ENCODE assay signal across 8 cellular contexts in the genomic region with DNA sequence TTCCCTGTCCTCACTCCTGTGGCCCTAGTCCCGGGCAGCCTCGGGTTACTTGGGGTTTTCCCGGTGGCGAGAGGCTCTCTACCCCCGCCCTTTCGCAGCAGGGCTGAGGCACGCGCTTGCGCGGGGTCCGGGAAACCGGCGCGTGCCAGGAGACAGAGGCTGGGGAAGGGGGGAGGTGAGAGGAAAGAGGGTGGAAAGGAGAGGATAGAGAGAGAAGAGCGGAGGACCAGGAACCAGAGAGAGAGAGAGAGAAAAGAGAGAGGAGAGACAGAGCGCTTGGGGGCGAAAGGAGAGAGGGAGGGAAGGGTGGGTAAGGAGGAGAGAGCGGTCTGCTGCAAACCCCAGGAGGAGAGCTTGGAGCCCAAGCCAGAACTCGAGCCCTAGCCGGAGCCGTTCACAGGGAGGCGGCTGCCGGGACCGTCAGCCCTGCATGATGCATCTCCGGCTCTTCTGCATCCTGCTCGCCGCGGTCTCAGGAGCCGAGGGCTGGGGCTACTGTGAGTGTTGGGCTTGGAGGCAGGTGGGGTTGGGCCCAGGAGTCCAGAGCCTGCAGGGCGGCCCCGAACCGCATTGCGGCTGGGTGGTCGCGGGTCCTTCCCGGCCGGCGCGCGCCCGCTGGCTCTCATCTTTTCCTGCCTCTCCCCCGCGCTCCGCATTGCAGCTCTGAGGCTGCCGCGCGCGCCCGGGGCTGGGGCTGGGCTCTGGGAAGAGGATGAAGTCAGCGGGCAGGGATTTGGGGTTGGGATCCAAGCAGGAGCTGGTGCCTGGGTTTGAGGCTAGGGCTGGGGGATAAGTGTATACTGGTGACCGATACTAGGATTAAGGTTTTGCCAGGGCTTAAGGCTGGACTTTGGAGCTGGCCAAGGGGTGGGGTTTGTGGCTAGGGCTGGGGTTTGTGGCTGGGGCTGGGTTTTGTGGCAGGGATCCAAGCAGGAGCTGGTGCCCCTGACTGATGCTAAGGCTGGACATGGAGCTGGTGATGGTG. TPM values are rescaled to one million over a fixed set of nuclear protein-coding genes. Genes with fewer than 3 reads are reported as not detected.
DNase-seq lines count a peak whose midpoint lies in the region; ATAC-seq lines count a peak whose summit lies in the region.

Gene CNTNAP1 (plus strand): TSS at position 132 of the 985 bp plus-strand sequence. CDS start 299 bp downstream, at position 431.

- H3K9me3 ChIP-seq in stomach smooth muscle (ENCODE audit: control insufficient read depth in 2 of 2, low read length in 2 of 2), result no peaks in the 10 kb centered on the region

- peaks cover 7 to 12% of the 10 kb centered on the region in 2 donors for H3K36me3 ChIP-seq in stomach smooth muscle (ENCODE audit: control insufficient read depth in 2 of 2, insufficient read depth in 2 of 2, low read length in 2 of 2)

- ATAC-seq in GM19023 (IDR thresholded peaks at IDR 0.05; ENCODE audit: unreplicated experiment) (no peak), GM19351 (IDR thresholded peaks at IDR 0.05; ENCODE audit: unreplicated experiment) (no peak)

- H3K9ac ChIP-seq in stomach smooth muscle (ENCODE audit: low read length in 2 of 2), result peak within 1 kb of the TSS; percentile 50 to 62

- H3K27ac ChIP-seq in stomach smooth muscle (ENCODE audit: low read length), result peak within 1 kb of the TSS; percentile 79

- peaks cover 53% of the 10 kb centered on the region for H3K4me1 ChIP-seq in stomach smooth muscle (ENCODE audit: control insufficient read depth, insufficient read depth, low read length)

- H3K27me3 ChIP-seq in stomach smooth muscle (ENCODE audit: control insufficient read depth in 1 of 2, insufficient read depth in 2 of 2, low read length in 2 of 2), result no peaks in the 10 kb centered on the region

- DNase-seq in DMS114 treated with DMSO at 0.1 percent for 48 hours (lab: John Stamatoyannopoulos, UW; ENCODE audit: unreplicated experiment) (peak; percentile 30), HT-29 (ENCODE audit: low spot score) (peak; percentile 25), SK-MEL-5 (ENCODE audit: low read depth, low spot score) (peak; percentile 44), dedifferentiated amniotic fluid mesenchymal stem cell (ENCODE audit: extremely low spot score) (peak; percentile 74), left kidney (ENCODE audit: low read depth, low spot score) (peak; percentile 91)

- in situ Hi-C loops in SK-MEL-5 (cut with HindIII; ENCODE audit: low pct_unique_long_range_greater_than_20kb, low sequenced_read_pairs), result no loop called here

- H3K4me3 ChIP-seq in stomach smooth muscle (ENCODE audit: low read length in 2 of 2), result peak within 1 kb of the TSS; percentile 72 to 77

RNA-seq across cellular contexts. Expression of gene CNTNAP1, which starts in this region (rescaled TPM):
- 0.08 and 0.23 TPM in 2 replicates for total RNA-seq in HT-29 (2014; rRNA removed; shearing (Covaris generic))
- 2.5 and 4.6 TPM in 2 replicates for total RNA-seq in SK-MEL-5 (2014; rRNA removed; shearing (Covaris generic))
- polyA plus RNA-seq in SK-MEL-5 (2015; cell fraction: cytosol; rRNA removed), result 7.3 and 8.0 TPM in 2 replicates
- polyA plus RNA-seq in SK-MEL-5 (2015; cell fraction: nucleus; rRNA removed), result 32.4 and 34.5 TPM in 2 replicates

Comparison
In these comparisons a context has a peak if more than half of its experiments do, and no peak if none do; other contexts are left out.
1. Peak in DNase-seq in HT-29; RNA of the gene not detected or under 1 TPM.
2. DNase-seq: peak in every context shown above with its lines; median percentile 91 in left kidney; 74 in dedifferentiated amniotic fluid mesenchymal stem cell; 44 in SK-MEL-5; 30 in DMS114 treated with DMSO at 0.1 percent for 48 hours; 25 in HT-29.